ENCODE assay signal across 18 cellular contexts in genomic region chr2:2683581-2683980, GRCh38.
DNase-seq lines count a peak whose midpoint lies in the region; ATAC-seq, FAIRE-seq and TF ChIP-seq lines count a peak whose summit lies in the region.
"Had no signal": no experiment of that assay in that cellular context is flagged by ENCODE, and none has a peak within 500 bp of the region (broad histone marks: within the 10 kb centered on the region; RNA-seq: fewer than 3 reads in every experiment).

No MANE protein-coding gene starts in this region.

- H3K27me3 Mint-ChIP-seq in activated naive CD4-positive, alpha-beta T cell treated with anti-CD3 and anti-CD28 coated beads, Interleukin-2, amount 10 ng/mL, durations not matched to agents 7 days and 5 days = peaks cover 7% of the 10 kb centered on the region
- H3K27me3 Mint-ChIP-seq in activated naive CD4-positive, alpha-beta T cell treated with anti-CD3 and anti-CD28 coated beads for 36 hours (ENCODE audit: low read depth) = no peaks in the 10 kb centered on the region
- H3K27me3 Mint-ChIP-seq: CD4-positive, alpha-beta T cell had no signal

- H3K36me3 Mint-ChIP-seq in activated naive CD4-positive, alpha-beta T cell treated with anti-CD3 and anti-CD28 coated beads, Interleukin-2, amount 10 ng/mL, durations not matched to agents 7 days and 5 days = no peaks in the 10 kb centered on the region
- H3K36me3 Mint-ChIP-seq in activated naive CD4-positive, alpha-beta T cell treated with anti-CD3 and anti-CD28 coated beads for 36 hours (ENCODE audit: low read depth) = no peaks in the 10 kb centered on the region

- no peaks in the 10 kb centered on the region for H3K23me2 ChIP-seq in H1 (ENCODE audit: low read depth, low read length)

- H3K27ac ChIP-seq in H1 (ENCODE audit: low read depth, low read length) = no peak overlapping the region

- H3K79me2 ChIP-seq in H1 (ENCODE audit: control insufficient read depth in 1 of 2, insufficient read depth in 2 of 2, low read length in 2 of 2) = no peaks in the 10 kb centered on the region

- H3K4me2 ChIP-seq in H1 (ENCODE audit: insufficient read depth in 1 of 2, low read depth in 2 of 2, low read length in 2 of 2) = no peak overlapping the region

- H2AK5ac ChIP-seq in H1 (ENCODE audit: low read depth, low read length) = peak overlapping the region; percentile 53; the same call in 1 of the 2 replicates

- no peaks in the 10 kb centered on the region for H3K9me3 Mint-ChIP-seq in activated naive CD4-positive, alpha-beta T cell treated with anti-CD3 and anti-CD28 coated beads, Interleukin-2, amount 10 ng/mL, durations not matched to agents 7 days and 5 days
- H3K9me3 Mint-ChIP-seq in activated naive CD4-positive, alpha-beta T cell treated with anti-CD3 and anti-CD28 coated beads for 36 hours = no peaks in the 10 kb centered on the region
- H3K9me3 Mint-ChIP-seq: CD4-positive, alpha-beta T cell had no signal

- no peak overlapping the region for H4K5ac ChIP-seq in H1 (ENCODE audit: insufficient read length, low read depth, low read length)

- peak overlapping the region; percentile 51; the same call in 1 of the 2 replicates for H4K8ac ChIP-seq in H1 (ENCODE audit: extremely low read depth, insufficient read depth, low read length)

- no peak overlapping the region for H3K56ac ChIP-seq in H1 (replicated peaks; ENCODE audit: insufficient read length, low read depth, low read length)

- no peak overlapping the region for H2BK5ac ChIP-seq in H1 (ENCODE audit: low read depth, low read length)

- TF ChIP-seq POLR2A in H1 (IDR thresholded peaks at IDR 0.05; ENCODE audit: control extremely low read depth in 1 of 2, low read depth in 2 of 2, low read length in 2 of 2) = no peak

- 94% methylated on average over 6 of the region's 6 CpGs; no CpG with 5 or more reads in 1 of the 2 experiments for WGBS in H1 (ENCODE audit: extremely low coverage in 1 of 2, insufficient coverage in 1 of 2, insufficient read length in 1 of 2, insufficient replicate concordance in 2 of 2, low coverage in 1 of 2, low lambda C conversion rate in 2 of 2, missing lambda C conversion rate in 1 of 2), 2 experiments

- no peak for ATAC-seq in GM21515 (IDR thresholded peaks at IDR 0.05; ENCODE audit: unreplicated experiment)

- H3K4me1 ChIP-seq in H1 (replicated peaks in 1 of 4; ENCODE audit: control insufficient read depth in 3 of 4, insufficient read depth in 4 of 4, low read length in 3 of 4) = peaks cover 0 to 11% (median 10%) of the 10 kb centered on the region in 4 experiments; a peak in 5 of 7 replicates

- POLR2A ChIA-PET in H1 (lab: Charles Lee; ENCODE audit: partially characterized antibody) = no interaction called here

- intact Hi-C loops in activated naive CD4-positive, alpha-beta T cell treated with anti-CD3 and anti-CD28 coated beads for 36 hours (cut with micrococcal nuclease) = no loop called here

- H3K4ac ChIP-seq in H1 (replicated peaks; ENCODE audit: insufficient read length, low read depth, low read length) = no peak overlapping the region

- no peak overlapping the region for H3K27ac Mint-ChIP-seq in activated naive CD4-positive, alpha-beta T cell treated with anti-CD3 and anti-CD28 coated beads, Interleukin-2, amount 10 ng/mL, durations not matched to agents 7 days and 5 days
- no peak overlapping the region for H3K27ac Mint-ChIP-seq in activated naive CD4-positive, alpha-beta T cell treated with anti-CD3 and anti-CD28 coated beads for 36 hours
- H3K27ac Mint-ChIP-seq: CD4-positive, alpha-beta T cell had no signal

- no peak overlapping the region for H4K91ac ChIP-seq in H1 (replicated peaks; ENCODE audit: insufficient read length, low read length)

- H3K4me1 Mint-ChIP-seq in activated naive CD4-positive, alpha-beta T cell treated with anti-CD3 and anti-CD28 coated beads, Interleukin-2, amount 10 ng/mL, durations not matched to agents 7 days and 5 days = peaks cover 44% of the 10 kb centered on the region
- H3K4me1 Mint-ChIP-seq in activated naive CD4-positive, alpha-beta T cell treated with anti-CD3 and anti-CD28 coated beads for 36 hours (ENCODE audit: low read depth) = peaks cover 60% of the 10 kb centered on the region

- no peaks in the 10 kb centered on the region for H3K9me3 ChIP-seq in H1 (ENCODE audit: insufficient read depth in 2 of 2, low read depth in 1 of 2, low read length in 1 of 2)
- H3K9me3 ChIP-seq: MG63 had no signal

- H2AFZ ChIP-seq in H1 (ENCODE audit: low read length) = no peak overlapping the region

- H2BK15ac ChIP-seq in H1 (ENCODE audit: low read length) = no peak overlapping the region

- TF ChIP-seq RAD21 in H1 (IDR thresholded peaks at IDR 0.05 in 1 of 2, conservative IDR thresholded peaks at IDR 0.05 in 1 of 2; ENCODE audit: low read depth in 2 of 2, low read length in 2 of 2) = no peak

- H3K9ac ChIP-seq in H1 (replicated peaks in 1 of 4; ENCODE audit: extremely low read depth in 1 of 4, low read depth in 3 of 4, low read length in 3 of 4) = no peak overlapping the region

- H3K14ac ChIP-seq in H1 (ENCODE audit: insufficient read length) = no peak overlapping the region

- no peaks in the 10 kb centered on the region for H4K20me1 ChIP-seq in H1 (replicated peaks in 1 of 2; ENCODE audit: control insufficient read depth in 1 of 2, insufficient read depth in 2 of 2, low read length in 2 of 2)

- no peak overlapping the region for H2BK20ac ChIP-seq in H1 (ENCODE audit: low read length)

- H3K79me1 ChIP-seq in H1 (ENCODE audit: low read depth, low read length) = no peaks in the 10 kb centered on the region

- no peak overlapping the region for H2BK120ac ChIP-seq in H1 (replicated peaks; ENCODE audit: low read depth, low read length)

- DNase-seq in activated naive CD4-positive, alpha-beta T cell treated with anti-CD3 and anti-CD28 coated beads, Interleukin-2, amount 10 ng/mL, durations not matched to agents 7 days and 5 days = peak; percentile 3
- no peak for DNase-seq in activated naive CD4-positive, alpha-beta T cell treated with anti-CD3 and anti-CD28 coated beads for 36 hours
- peak; percentile 88 for DNase-seq in NCI-H345 treated with DMSO at 0.1 percent for 48 hours (lab: John Stamatoyannopoulos, UW; ENCODE audit: unreplicated experiment)
- no peak for DNase-seq in H1 (ENCODE audit: low read depth in 1 of 2, low spot score in 2 of 2)
- no peak for DNase-seq in NCI-H526 treated with DMSO at 0.1 percent for 48 hours (lab: John Stamatoyannopoulos, UW)
- DNase-seq in DMS114 treated with DMSO at 0.1 percent for 48 hours (lab: John Stamatoyannopoulos, UW; ENCODE audit: unreplicated experiment) = no peak
- no peak for DNase-seq in activated effector memory CD4-positive, alpha-beta T cell treated with Interleukin-2 at 50 U/mL for 16 hours
- DNase-seq: AML-193; Calu3; CD4-positive, alpha-beta T cell; EL; H7; KBM-7; MG63; NCI-H146; NCI-H2081 treated with DMSO at 0.1 percent for 48 hours; NCI-H510A had no signal

- FAIRE-seq in H1 (lab: Jason Lieb, UNC) = no peak

- H3K36me3 ChIP-seq in H1 (ENCODE audit: control insufficient read depth in 2 of 4, insufficient read depth in 4 of 4, low read length in 3 of 4) = no peaks in the 10 kb centered on the region
- H3K36me3 ChIP-seq: MG63 had no signal

- H3K18ac ChIP-seq in H1 (ENCODE audit: extremely low read depth, low read length) = no peak overlapping the region

- TF ChIP-seq EP300 in H1 (IDR thresholded peaks at IDR 0.05; ENCODE audit: borderline replicate concordance in 1 of 2, low read depth in 2 of 2, low read length in 2 of 2) = no peak

- H3K4me3 Mint-ChIP-seq in activated naive CD4-positive, alpha-beta T cell treated with anti-CD3 and anti-CD28 coated beads, Interleukin-2, amount 10 ng/mL, durations not matched to agents 7 days and 5 days = no peak overlapping the region
- no peak overlapping the region for H3K4me3 Mint-ChIP-seq in activated naive CD4-positive, alpha-beta T cell treated with anti-CD3 and anti-CD28 coated beads for 36 hours

- CTCF ChIA-PET in activated naive CD4-positive, alpha-beta T cell treated with anti-CD3 and anti-CD28 coated beads, Interleukin-2, amount 10 ng/mL, durations not matched to agents 7 days and 5 days (lab: Charles Lee) = no interaction called here
- CTCF ChIA-PET in activated naive CD4-positive, alpha-beta T cell treated with anti-CD3 and anti-CD28 coated beads for 36 hours (lab: Charles Lee) = no interaction called here
- CTCF ChIA-PET in H1 (lab: Charles Lee; ENCODE audit: partially characterized antibody) = interaction anchor here (0.6 to 1.4 kb wide), 5 partner anchors 8 to 456 kb away, joined by 3 to 5 read pairs (median 3); no protein-coding TSS in a partner anchor

- H3K27me3 ChIP-seq in H1 (replicated peaks in 1 of 4; ENCODE audit: control insufficient read depth in 3 of 4, extremely low read depth in 1 of 4, insufficient read depth in 3 of 4, low read length in 3 of 4) = no peaks in the 10 kb centered on the region
- H3K27me3 ChIP-seq: MG63 had no signal

- no peak overlapping the region for H3K4me3 ChIP-seq in H1 (ENCODE audit: extremely low read depth in 1 of 4, insufficient read depth in 2 of 4, low read depth in 3 of 4, low read length in 4 of 4)
- H3K4me3 ChIP-seq: MG63 had no signal

- H3K23ac ChIP-seq in H1 (ENCODE audit: insufficient read length) = no peak overlapping the region

- no peak for TF ChIP-seq CTCF in H1 (IDR thresholded peaks at IDR 0.05; ENCODE audit: control extremely low read depth in 1 of 3, insufficient read depth in 1 of 3, low read depth in 1 of 3, low read length in 3 of 3)

- no peak overlapping the region for H2BK12ac ChIP-seq in H1 (ENCODE audit: low read depth, low read length)

TF ChIP-seq in H1, 55 proteins besides CTCF, POLR2A, EP300 and RAD21 (continues in another document):
- TF ChIP-seq FOSL1 (IDR thresholded peaks at IDR 0.05; ENCODE audit: insufficient read depth, low read depth, low read length) (no peak), KDM4A (IDR thresholded peaks at IDR 0.05; ENCODE audit: low read depth, low read length, severe bottlenecking) (no peak), SIX5 (IDR thresholded peaks at IDR 0.05; ENCODE audit: low read depth, low read length) (no peak), SRF (IDR thresholded peaks at IDR 0.05; ENCODE audit: low read depth, low read length) (no peak), CBX8 (IDR thresholded peaks at IDR 0.05; ENCODE audit: borderline replicate concordance, low read depth, low read length) (no peak), NANOG (IDR thresholded peaks at IDR 0.05; ENCODE audit: insufficient read depth, low read depth, low read length, poor library complexity, severe bottlenecking) (no peak), YY1 (IDR thresholded peaks at IDR 0.05; ENCODE audit: low read depth, low read length) (no peak), NRF1 (IDR thresholded peaks at IDR 0.05; ENCODE audit: low read depth, low read length) (no peak), USF2 (IDR thresholded peaks at IDR 0.05; ENCODE audit: low read length) (no peak), KDM5A (IDR thresholded peaks at IDR 0.05; ENCODE audit: low read length) (no peak)

Comparison
In these comparisons a context has a peak if more than half of its experiments do, and no peak if none do; other contexts are left out.
1. DNase-seq: peak in activated naive CD4-positive, alpha-beta T cell treated with anti-CD3 and anti-CD28 coated beads, Interleukin-2, amount 10 ng/mL, durations not matched to agents 7 days and 5 days (single experiment) and NCI-H345 treated with DMSO at 0.1 percent for 48 hours (single experiment); none in activated naive CD4-positive, alpha-beta T cell treated with anti-CD3 and anti-CD28 coated beads for 36 hours (single experiment), H1 (0 of 2), NCI-H526 treated with DMSO at 0.1 percent for 48 hours (single experiment), DMS114 treated with DMSO at 0.1 percent for 48 hours (single experiment) and activated effector memory CD4-positive, alpha-beta T cell treated with Interleukin-2 at 50 U/mL for 16 hours (single experiment).